15 cellular contexts compared by ENCODE assay signal in genomic region chr2:21395366-21395765, GRCh38.
DNase-seq lines count a peak whose midpoint lies in the region; ATAC-seq and TF ChIP-seq lines count a peak whose summit lies in the region.
"Had no signal": no experiment of that assay in that cellular context is flagged by ENCODE, and none has a peak within 500 bp of the region (broad histone marks: within the 10 kb centered on the region; RNA-seq: fewer than 3 reads in every experiment).

No MANE protein-coding gene starts in this region.

- H3K79me2 ChIP-seq in PC-3 (ENCODE audit: low read length): no peaks in the 10 kb centered on the region

- no peak overlapping the region for H3K9ac ChIP-seq in PC-3 (ENCODE audit: low read length)

- H3K27ac ChIP-seq in PC-3 (ENCODE audit: low read length) (no peak overlapping the region), gastroesophageal sphincter (no peak overlapping the region)
- H3K27ac ChIP-seq: lower lobe of right lung, spleen had no signal

- TF ChIP-seq CTCF in PC-3 (conservative IDR thresholded peaks at IDR 0.05; ENCODE audit: low read depth, low read length): 0 out of 2 replicates have a peak, but pooled peaks have one; percentile 11
- TF ChIP-seq CTCF in gastroesophageal sphincter (IDR thresholded peaks at IDR 0.05): no peak

- H3K9me3 ChIP-seq in PC-3 (ENCODE audit: low read length) (0 out of 2 replicates have a peak, but pooled peaks cover 5% of the 10 kb centered on the region), gastroesophageal sphincter (no peaks in the 10 kb centered on the region)
- H3K9me3 ChIP-seq: lower lobe of right lung, spleen had no signal

- intact Hi-C loops in Right ventricle myocardium superior (cut with DNase I) (no loop called here), cardiac septum (cut with DNase I) (no loop called here), PC-3 (cut with micrococcal nuclease) (no loop called here)

- no peak overlapping the region for H2AFZ ChIP-seq in PC-3 (ENCODE audit: low read length)

- WGBS in gastroesophageal sphincter (ENCODE audit: low coverage in 1 of 2), 2 donors: 90% methylated on average over 2 of the region's 4 CpGs; no CpG with 5 or more reads in 1 of the 2 donors

- no peak for TF ChIP-seq POLR2A in gastroesophageal sphincter (IDR thresholded peaks at IDR 0.05)

- no peak overlapping the region for H3K4me3 ChIP-seq in PC-3 (ENCODE audit: low read length)
- H3K4me3 ChIP-seq in gastroesophageal sphincter: no peak overlapping the region
- H3K4me3 ChIP-seq: lower lobe of right lung, spleen had no signal

- no peaks in the 10 kb centered on the region for H3F3A ChIP-seq in PC-3 (ENCODE audit: low read length, unreplicated experiment)

- TF ChIP-seq EP300 in gastroesophageal sphincter (IDR thresholded peaks at IDR 0.05): no peak

- BruUV-seq in PC-3 (replicated peaks; lab: Mats Ljungman, UMichigan): no TSS peak

- H3K9me2 ChIP-seq in PC-3 (replicated peaks; ENCODE audit: low read length): no peaks in the 10 kb centered on the region

- POLR2A ChIA-PET in PC-3 (lab: Charles Lee; ENCODE audit: unreplicated experiment): no interaction called here

- no peaks in the 10 kb centered on the region for H3K4me1 ChIP-seq in PC-3 (ENCODE audit: insufficient read depth, low read length)
- no peaks in the 10 kb centered on the region for H3K4me1 ChIP-seq in gastroesophageal sphincter
- H3K4me1 ChIP-seq: lower lobe of right lung, spleen had no signal

- H3K36me3 ChIP-seq in PC-3 (ENCODE audit: low read depth, low read length): no peaks in the 10 kb centered on the region
- H3K36me3 ChIP-seq in gastroesophageal sphincter: no peaks in the 10 kb centered on the region
- H3K36me3 ChIP-seq: lower lobe of right lung, spleen had no signal

- no peak overlapping the region for H3K4me2 ChIP-seq in PC-3 (ENCODE audit: low read length)

- ATAC-seq in Right ventricle myocardium superior (ENCODE audit: poor library complexity) (peak; percentile 43), PC-3 (no peak), HG03571 (IDR thresholded peaks at IDR 0.05; ENCODE audit: unreplicated experiment) (no peak), gastroesophageal sphincter (no peak), HG02610 (IDR thresholded peaks at IDR 0.05; ENCODE audit: unreplicated experiment) (no peak)
- ATAC-seq: stimulated activated naive B cell treated with anti-CD40 and anti-IgM and Interleukin-4, amounts not matched to agents 10 μg/mL and 1 μg/mL and 100 μg/mL, for 72 hours had no signal

- no peak for DNase-seq in Right ventricle myocardium superior
- DNase-seq in cardiac septum (ENCODE audit: low spot score): no peak
- no peak for DNase-seq in PC-3
- DNase-seq in hippocampal formation (lab: John Stamatoyannopoulos, UW): peak; percentile 37 to 49
- no peak for DNase-seq in germinal center (ENCODE audit: low spot score)
- DNase-seq: activated CD4-positive, alpha-beta T cell treated with anti-CD3 and anti-CD28 coated beads for 1 hour; activated naive CD8-positive, alpha-beta T cell treated with anti-CD3 and anti-CD28 coated beads, Interleukin-2, amount 10 ng/mL, durations not matched to agents 7 days and 5 days; AML-193; lower lobe of right lung; NCI-H774; spleen; stimulated activated naive B cell treated with anti-CD40 and anti-IgM and Interleukin-4, amounts not matched to agents 10 μg/mL and 1 μg/mL and 100 μg/mL, for 72 hours had no signal

- H3K27me3 ChIP-seq in PC-3 (ENCODE audit: low read length) (no peaks in the 10 kb centered on the region), gastroesophageal sphincter (no peaks in the 10 kb centered on the region)
- H3K27me3 ChIP-seq: spleen had no signal

- CTCF ChIA-PET in PC-3 (lab: Charles Lee): no interaction called here

- no peaks in the 10 kb centered on the region for H4K20me1 ChIP-seq in PC-3 (ENCODE audit: low read length)

Comparison
In these comparisons a context has a peak if more than half of its experiments do, and no peak if none do; other contexts are left out.
1. DNase-seq: peak in hippocampal formation (2 of 2); none in Right ventricle myocardium superior (single experiment), cardiac septum (single experiment), PC-3 (single experiment) and germinal center (single experiment).